In genomic region chr15:78396976-78397375, GRCh38 we compare ENCODE assay signal across 9 cellular contexts. TPM values are rescaled to one million over a fixed set of nuclear protein-coding genes. Genes with fewer than 3 reads are reported as not detected.
A peak's percentile ranks its signal among the peaks of the same experiment; 100 is the strongest.
DNase-seq lines count a peak whose midpoint lies in the region; ATAC-seq and TF ChIP-seq lines count a peak whose summit lies in the region.
"Had no signal": no experiment of that assay in that cellular context is flagged by ENCODE, and none has a peak within 500 bp of the region (broad histone marks: within the 10 kb centered on the region; RNA-seq: fewer than 3 reads in every experiment).

No MANE protein-coding gene starts in this region.

- H3K27ac ChIP-seq in mesenchymal stem cell (ENCODE audit: low read length, poor library complexity, severe bottlenecking) = no peak overlapping the region

- H3K23ac ChIP-seq in mesenchymal stem cell (ENCODE audit: low read length in 2 of 2) = no peak overlapping the region

- no peak overlapping the region for H3K4me2 ChIP-seq in mesenchymal stem cell (ENCODE audit: low read length, poor library complexity, severe bottlenecking)

- no peak overlapping the region for H2BK12ac ChIP-seq in mesenchymal stem cell (ENCODE audit: low read length in 2 of 2)

- H3K4ac ChIP-seq in mesenchymal stem cell (ENCODE audit: low read depth in 1 of 2, low read length in 2 of 2) = no peak overlapping the region

- H3K14ac ChIP-seq in mesenchymal stem cell (ENCODE audit: low read length in 2 of 2) = no peak overlapping the region

- no peak overlapping the region for H2BK5ac ChIP-seq in mesenchymal stem cell (ENCODE audit: low read depth, low read length, poor library complexity, severe bottlenecking)

- H3K9me3 ChIP-seq in mesenchymal stem cell (ENCODE audit: control insufficient read depth, low read length) = no peaks in the 10 kb centered on the region

- no peak overlapping the region for H2AFZ ChIP-seq in mesenchymal stem cell (ENCODE audit: low read depth, low read length)

- H3K36me3 ChIP-seq in mesenchymal stem cell (ENCODE audit: control insufficient read depth in 1 of 2, insufficient read depth in 2 of 2, low read depth in 1 of 2, low read length in 2 of 2) = no peaks in the 10 kb centered on the region

- H4K8ac ChIP-seq in mesenchymal stem cell (ENCODE audit: low read length) = peak overlapping the region; percentile 32

- H3K79me1 ChIP-seq in mesenchymal stem cell (replicated peaks; ENCODE audit: low read length, poor library complexity, severe bottlenecking) = no peaks in the 10 kb centered on the region

- peak; percentile 41 for TF ChIP-seq CTCF in HFF-Myc (IDR thresholded peaks at IDR 0.05; ENCODE audit: low read depth, low read length, missing control alignments)
- peak; percentile 53 for TF ChIP-seq CTCF in choroid plexus epithelial cell (conservative IDR thresholded peaks at IDR 0.05; ENCODE audit: low read depth, low read length)

- WGBS in mesenchymal stem cell = 71% methylated on average over 7 of the region's 9 CpGs

- H3K18ac ChIP-seq in mesenchymal stem cell (ENCODE audit: low read depth in 1 of 2, low read length in 2 of 2) = no peak overlapping the region

- H3K27me3 ChIP-seq in mesenchymal stem cell (ENCODE audit: control insufficient read depth in 1 of 2, insufficient read depth in 1 of 2, low read length in 2 of 2) = peaks cover 33 to 34% of the 10 kb centered on the region in 2 experiments

- no peak overlapping the region for H3K4me3 ChIP-seq in HFF-Myc (replicated peaks; ENCODE audit: low read depth, low read length)
- no peak overlapping the region for H3K4me3 ChIP-seq in choroid plexus epithelial cell (ENCODE audit: low read depth, low read length)
- no peak overlapping the region for H3K4me3 ChIP-seq in mesenchymal stem cell (ENCODE audit: insufficient read depth in 1 of 2, low read depth in 1 of 2, low read length in 2 of 2)

- H2BK120ac ChIP-seq in mesenchymal stem cell (ENCODE audit: low read depth, low read length) = no peak overlapping the region

- peaks cover 2% of the 10 kb centered on the region for H3K4me1 ChIP-seq in mesenchymal stem cell (ENCODE audit: control insufficient read depth, insufficient read depth, low read depth, low read length)

- H3K9ac ChIP-seq in mesenchymal stem cell (ENCODE audit: low read length) = no peak overlapping the region

- ATAC-seq in GM21447 (IDR thresholded peaks at IDR 0.05; ENCODE audit: unreplicated experiment) (no peak), GM19467 (IDR thresholded peaks at IDR 0.05; ENCODE audit: unreplicated experiment) (no peak)

- DNase-seq in AG08396 (ENCODE audit: low spot score) (peak; percentile 56), HFF-Myc (ENCODE audit: extremely low read depth, low read depth) (no peak), choroid plexus epithelial cell (ENCODE audit: low read depth) (peak; percentile 47), mesenchymal stem cell (no peak), NCI-H1092 treated with DMSO at 0.1 percent for 48 hours (lab: John Stamatoyannopoulos, UW) (no peak), NCI-H446 (lab: John Stamatoyannopoulos, UW) (no peak)
- DNase-seq: naive B cell had no signal

- H4K91ac ChIP-seq in mesenchymal stem cell (ENCODE audit: low read length) = no peak overlapping the region

- no peak overlapping the region for H2AK5ac ChIP-seq in mesenchymal stem cell (ENCODE audit: low read length, severe bottlenecking)

- no peak overlapping the region for H2BK15ac ChIP-seq in mesenchymal stem cell (ENCODE audit: low read depth, poor library complexity, severe bottlenecking)

RNA-seq across cellular contexts. Expression of gene IREB2, which starts 41.0 kb away (rescaled TPM):
- polyA plus RNA-seq in mesenchymal stem cell (2013, experiment 1 of 2) = 22.3 TPM
- polyA plus RNA-seq in mesenchymal stem cell (2013, experiment 2 of 2) = 21.7 TPM

RNA-seq across cellular contexts. Expression of gene CRABP1, which starts 56.8 kb away (rescaled TPM):
- polyA plus RNA-seq in mesenchymal stem cell (2013, experiment 1 of 2) = not detected
- not detected for polyA plus RNA-seq in mesenchymal stem cell (2013, experiment 2 of 2)

Comparison
In these comparisons a context has a peak if more than half of its experiments do, and no peak if none do; other contexts are left out.
1. DNase-seq: peak in AG08396 (single experiment) and choroid plexus epithelial cell (single experiment); none in HFF-Myc (single experiment), mesenchymal stem cell (single experiment), NCI-H1092 treated with DMSO at 0.1 percent for 48 hours (single experiment) and NCI-H446 (0 of 2).